In the genomic region with DNA sequence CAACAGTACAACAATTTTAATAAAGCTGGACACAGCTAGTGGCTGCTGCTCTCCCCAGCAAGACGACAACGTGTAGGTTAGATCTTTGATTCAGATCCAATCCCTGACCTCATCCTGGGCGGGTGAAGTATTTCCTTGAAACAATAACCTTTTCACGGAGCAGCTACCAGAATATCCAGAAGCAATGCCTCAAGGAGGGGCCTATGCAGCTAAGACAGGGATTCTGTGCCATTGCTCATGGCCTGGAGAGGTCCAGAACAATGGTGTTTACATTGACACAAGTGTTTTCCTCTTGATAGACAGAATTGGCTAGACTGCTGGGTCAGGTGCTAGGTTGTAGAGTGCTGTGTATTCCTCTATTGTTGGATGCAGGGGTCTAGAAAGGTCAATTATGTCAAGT, we compare ENCODE assay signal across 20 cellular contexts.
"Had no signal": no experiment of that assay in that cellular context is flagged by ENCODE, and none has a peak within 500 bp of the region (broad histone marks: within the 10 kb centered on the region; RNA-seq: fewer than 3 reads in every experiment).

No MANE protein-coding gene starts in this region.

- H3K36me3 Mint-ChIP-seq: activated CD4-positive, alpha-beta memory T cell treated with anti-CD3 and anti-CD28 coated beads for 36 hours had no signal

- H3K4me1 Mint-ChIP-seq: activated CD4-positive, alpha-beta T cell treated with anti-CD3 and anti-CD28 coated beads, Interleukin-2, amount 10 ng/mL, durations not matched to agents 7 days and 5 days; activated naive CD8-positive, alpha-beta T cell treated with anti-CD3 and anti-CD28 coated beads, Interleukin-2, amount 50 U/mL, for 24 hours; brain; T-helper 17 cell had no signal

- H3K4me3 Mint-ChIP-seq: activated CD4-positive, alpha-beta memory T cell treated with anti-CD3 and anti-CD28 coated beads for 36 hours; activated CD4-positive, alpha-beta T cell treated with anti-CD3 and anti-CD28 coated beads, Interleukin-2, amount 10 ng/mL, durations not matched to agents 7 days and 5 days; activated naive CD8-positive, alpha-beta T cell treated with anti-CD3 and anti-CD28 coated beads, Interleukin-2, amount 50 U/mL, for 24 hours; activated T-cell treated with anti-CD3 and anti-CD28 coated beads, Interleukin-2, amount 50 U/mL, for 4 hours; brain; T-helper 17 cell had no signal

- H3K27ac Mint-ChIP-seq: activated CD4-positive, alpha-beta memory T cell treated with anti-CD3 and anti-CD28 coated beads for 36 hours; activated CD4-positive, alpha-beta T cell treated with anti-CD3 and anti-CD28 coated beads, Interleukin-2, amount 10 ng/mL, durations not matched to agents 7 days and 5 days; activated naive CD4-positive, alpha-beta T cell treated with anti-CD3 and anti-CD28 coated beads, Interleukin-2, amount 50 U/mL, for 72 hours; activated naive CD8-positive, alpha-beta T cell treated with anti-CD3 and anti-CD28 coated beads, Interleukin-2, amount 50 U/mL, for 24 hours; brain; T-helper 17 cell had no signal

- H3K27me3 Mint-ChIP-seq: activated CD4-positive, alpha-beta memory T cell treated with anti-CD3 and anti-CD28 coated beads for 36 hours; activated CD4-positive, alpha-beta T cell treated with anti-CD3 and anti-CD28 coated beads, Interleukin-2, amount 10 ng/mL, durations not matched to agents 7 days and 5 days; activated naive CD8-positive, alpha-beta T cell treated with anti-CD3 and anti-CD28 coated beads, Interleukin-2, amount 50 U/mL, for 24 hours; brain; T-helper 17 cell had no signal

- ATAC-seq: activated naive CD4-positive, alpha-beta T cell treated with anti-CD3 and anti-CD28 coated beads, Interleukin-2, amount 50 U/mL, for 72 hours; activated naive CD8-positive, alpha-beta T cell treated with anti-CD3 and anti-CD28 coated beads, Interleukin-2, amount 50 U/mL, for 24 hours; activated T-cell treated with anti-CD3 and anti-CD28 coated beads, Interleukin-2, amount 50 U/mL, for 4 hours; PC-3; T-helper 17 cell had no signal

- DNase-seq: activated CD4-positive, alpha-beta memory T cell treated with anti-CD3 and anti-CD28 coated beads for 36 hours; activated CD4-positive, alpha-beta T cell treated with anti-CD3 and anti-CD28 coated beads, Interleukin-2, amount 10 ng/mL, durations not matched to agents 7 days and 5 days; activated CD4-positive, CD25-positive, alpha-beta regulatory T cell; activated CD8-positive, alpha-beta memory T cell treated with anti-CD3 and anti-CD28 coated beads for 24 hours; activated effector memory CD4-positive, alpha-beta T cell treated with anti-CD3 and anti-CD28 coated beads, Interleukin-2, amount 50 U/mL, for 16 hours; activated naive CD4-positive, alpha-beta T cell treated with Interleukin-2 at 50 U/mL for 16 hours; activated naive CD8-positive, alpha-beta T cell treated with anti-CD3 and anti-CD28 coated beads, Interleukin-2, amount 50 U/mL, for 24 hours; activated T-cell treated with anti-CD3 and anti-CD28 coated beads, Interleukin-2, amount 50 U/mL, for 4 hours; amniotic stem cell; NCI-H1092; NCI-H1930; NCI-H226; NCI-H524 treated with DMSO at 0.1 percent for 48 hours; NCI-H82; PC-3; SIG-M5; T-helper 17 cell; T-helper 9 cell had no signal
